ENCODE assay signal across 8 cellular contexts in the genomic region with DNA sequence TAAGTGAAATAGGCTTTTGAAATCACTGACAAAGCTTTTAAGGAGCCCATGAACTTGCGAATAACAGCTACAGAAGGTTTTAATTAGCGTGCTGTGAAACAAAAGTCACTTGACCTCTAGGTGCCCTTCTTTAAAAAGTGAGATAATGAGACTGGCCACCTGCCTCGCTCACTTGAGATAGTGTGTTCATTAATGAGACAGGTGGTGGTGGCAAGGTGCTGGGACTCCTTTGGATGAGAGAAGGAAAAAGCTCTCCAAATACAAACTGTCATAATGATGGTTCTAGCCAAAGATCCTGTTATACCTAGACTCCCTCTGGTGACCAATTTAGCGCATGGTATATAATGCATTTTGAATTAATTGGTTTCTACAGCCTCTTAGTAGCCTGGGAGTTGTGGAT. TPM values are rescaled to one million over a fixed set of nuclear protein-coding genes. Genes with fewer than 3 reads are reported as not detected.
DNase-seq lines count a peak whose midpoint lies in the region; ATAC-seq and TF ChIP-seq lines count a peak whose summit lies in the region.

No MANE protein-coding gene starts in this region.

- DNase-seq in DMS 273 (lab: John Stamatoyannopoulos, UW; ENCODE audit: unreplicated experiment) = peak; percentile 78
- DNase-seq in NCI-H1092 (lab: John Stamatoyannopoulos, UW) = peak; percentile 71
- peak; percentile 54 to 72 for DNase-seq in SHP77 (lab: John Stamatoyannopoulos, UW)
- DNase-seq in left kidney (ENCODE audit: low read depth, low spot score) = peak; percentile 61
- no peak for DNase-seq in endothelial cell (ENCODE audit: low spot score)
- DNase-seq in T-cell = no peak
- no peak for DNase-seq in coronary artery (ENCODE audit: low spot score)

- TF ChIP-seq CTCF in endothelial cell (IDR thresholded peaks at IDR 0.05; ENCODE audit: unreplicated experiment) = no peak
- TF ChIP-seq CTCF in coronary artery (IDR thresholded peaks at IDR 0.05) = no peak

- H3K27me3 Mint-ChIP-seq in endothelial cell (ENCODE audit: unreplicated experiment) = peaks cover 2% of the 10 kb centered on the region
- H3K27me3 Mint-ChIP-seq in T-cell = peaks cover 8 to 15% of the 10 kb centered on the region in 2 donors

- H3K9me3 Mint-ChIP-seq in endothelial cell (ENCODE audit: unreplicated experiment) (no peaks in the 10 kb centered on the region), T-cell (no peaks in the 10 kb centered on the region)

- H3K4me1 Mint-ChIP-seq in endothelial cell (ENCODE audit: unreplicated experiment) = peaks cover 9% of the 10 kb centered on the region
- no peaks in the 10 kb centered on the region for H3K4me1 Mint-ChIP-seq in T-cell

- ATAC-seq in T-cell (replicated peaks in 1 of 4) (no peak), HG02678 (IDR thresholded peaks at IDR 0.05; ENCODE audit: unreplicated experiment) (no peak)

- no peak overlapping the region for H3K4me3 ChIP-seq in coronary artery

- POLR2A ChIA-PET in T-cell (lab: Charles Lee) = no interaction called here

- H3K4me3 Mint-ChIP-seq in endothelial cell (ENCODE audit: unreplicated experiment) (no peak overlapping the region), T-cell (no peak overlapping the region)

- CTCF ChIA-PET in T-cell (lab: Charles Lee) = interaction anchor here in 1 of 2 donors (0.6 kb wide), 1 partner anchor 148 kb away, joined by 5 read pairs; no protein-coding TSS in a partner anchor

- H3K27ac Mint-ChIP-seq in endothelial cell (ENCODE audit: unreplicated experiment) = no peak overlapping the region
- no peak overlapping the region for H3K27ac Mint-ChIP-seq in T-cell

- H3K36me3 Mint-ChIP-seq in endothelial cell (ENCODE audit: low read depth, unreplicated experiment) (no peaks in the 10 kb centered on the region), T-cell (no peaks in the 10 kb centered on the region)

- no peak overlapping the region for H3K27ac ChIP-seq in coronary artery

RNA-seq across cellular contexts. Expression of a gene that starts 22.7 kb away (rescaled TPM):
- 71.3 TPM for total RNA-seq in endothelial cell (ENCODE audit: unreplicated experiment)
- 10 to 100 TPM; 58.7 to 71.5 (median 65.1) TPM for total RNA-seq in T-cell

Comparison
In these comparisons a context has a peak if more than half of its experiments do, and no peak if none do; other contexts are left out.
1. DNase-seq: peak in DMS 273 (single experiment), NCI-H1092 (single experiment), SHP77 (2 of 2) and left kidney (single experiment); none in endothelial cell (single experiment), T-cell (0 of 34) and coronary artery (single experiment).